Comparison of ENCODE assay signal across 8 cellular contexts in the genomic region with DNA sequence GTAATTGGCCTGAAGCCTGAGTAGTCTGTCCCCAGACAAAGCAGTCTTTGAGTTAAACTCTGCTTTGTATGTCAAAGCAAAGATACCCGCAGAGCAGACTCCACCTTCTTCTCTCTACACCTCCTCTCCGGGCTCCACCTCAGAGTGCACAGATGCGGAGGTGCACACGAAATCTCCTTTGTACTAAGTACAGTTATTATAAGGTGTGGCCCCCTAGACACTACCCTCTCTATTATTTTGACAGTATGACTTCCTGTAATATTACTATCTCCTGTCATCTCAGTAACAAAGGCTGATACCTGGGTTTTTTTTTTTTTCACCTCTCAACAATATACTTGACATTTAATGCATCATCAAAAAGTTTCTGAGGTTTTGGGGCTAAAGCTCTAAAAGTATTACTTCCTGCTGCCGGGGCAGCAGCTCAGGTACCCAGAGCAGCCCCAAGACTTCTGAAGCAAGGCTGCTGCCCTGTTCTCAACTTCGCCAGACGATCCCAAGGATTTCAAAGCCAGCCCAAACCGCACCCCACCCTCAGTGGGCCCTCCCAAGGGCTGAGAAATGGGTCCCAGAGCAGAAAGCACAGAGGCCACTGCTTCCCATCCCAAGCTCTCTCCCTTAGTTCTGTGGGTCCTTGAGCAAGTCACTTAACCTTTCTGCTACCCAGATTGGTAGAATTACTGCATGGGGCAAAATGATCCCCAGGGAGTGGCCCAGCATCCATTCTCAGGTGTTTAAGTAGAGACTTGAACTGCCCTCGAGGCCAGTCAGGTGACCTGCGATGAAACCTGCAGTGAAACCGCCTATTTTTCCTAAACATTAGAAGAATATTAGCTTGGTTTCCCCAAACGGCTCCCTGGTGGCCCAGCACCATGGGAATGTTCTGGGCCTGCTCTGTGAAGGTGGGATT.
DNase-seq lines count a peak whose midpoint lies in the region; ATAC-seq and TF ChIP-seq lines count a peak whose summit lies in the region.

No MANE protein-coding gene starts in this region.

- H3K4me3 Mint-ChIP-seq in immature natural killer cell, result peak overlapping the region; percentile 15 to 61 (median 45)

- 85 to 90% (median 88%) methylated on average over 12 of the region's 12 CpGs for WGBS in psoas muscle, 3 donors
- WGBS in mammary epithelial cell (ENCODE audit: low coverage, missing lambda C conversion rate), result 71% methylated on average over 12 of the region's 12 CpGs

- H3K9me3 ChIP-seq in HAP-1 (no peaks in the 10 kb centered on the region), MG63 (no peaks in the 10 kb centered on the region), psoas muscle (no peaks in the 10 kb centered on the region), mammary epithelial cell (replicated peaks; ENCODE audit: insufficient read depth, low read length) (no peaks in the 10 kb centered on the region)

- peaks cover 26 to 30% of the 10 kb centered on the region in 2 donors for H3K4me1 Mint-ChIP-seq in immature natural killer cell

- H3K27ac ChIP-seq in psoas muscle (no peak overlapping the region), mammary epithelial cell (ENCODE audit: insufficient read depth, low read depth, low read length) (no peak overlapping the region)

- peak; percentile 88 for ATAC-seq in stimulated activated naive CD8-positive, alpha-beta T cell treated with anti-CD3 and anti-CD28 coated beads, Interleukin-15, Interleukin-2, amounts not matched to agents 100 U/mL and 50 U/mL, for 24 hours
- ATAC-seq in psoas muscle, result no peak

- H4K20me1 ChIP-seq in mammary epithelial cell (ENCODE audit: insufficient read depth, low read length), result no peaks in the 10 kb centered on the region

- BruUV-seq in mammary epithelial cell (replicated peaks; lab: Mats Ljungman, UMichigan), result no TSS peak

- no peaks in the 10 kb centered on the region for H3K36me3 ChIP-seq in HAP-1 (replicated peaks)
- no peaks in the 10 kb centered on the region for H3K36me3 ChIP-seq in MG63
- no peaks in the 10 kb centered on the region for H3K36me3 ChIP-seq in psoas muscle (ENCODE audit: insufficient read depth in 1 of 2, low read depth in 1 of 2)
- H3K36me3 ChIP-seq in mammary epithelial cell (ENCODE audit: insufficient read depth, low read length), result no peaks in the 10 kb centered on the region

- H2AFZ ChIP-seq in mammary epithelial cell (ENCODE audit: low read depth, low read length), result no peak overlapping the region

- no peak overlapping the region for H3K4me2 ChIP-seq in mammary epithelial cell (ENCODE audit: insufficient read depth, low read depth, low read length)

- in situ Hi-C loops in HAP-1 (cut with MboI; ENCODE audit: low sequenced_read_pairs) (no loop called here), mammary epithelial cell (cut with MboI; ENCODE audit: low sequenced_read_pairs in 2 of 2) (no loop called here)

- H3K4me1 ChIP-seq in HAP-1, result no peaks in the 10 kb centered on the region
- H3K4me1 ChIP-seq in psoas muscle, result no peaks in the 10 kb centered on the region
- peaks cover 2% of the 10 kb centered on the region for H3K4me1 ChIP-seq in mammary epithelial cell (ENCODE audit: insufficient read depth, low read length)

- H3K9ac ChIP-seq in mammary epithelial cell (ENCODE audit: insufficient read depth, low read length), result no peak overlapping the region

- H3K27me3 Mint-ChIP-seq in immature natural killer cell (ENCODE audit: low read depth in 3 of 3), result peaks cover 0 to 4% (median 4%) of the 10 kb centered on the region in 3 donors

- peak overlapping the region; percentile 3 to 68 (median 44) for H3K27ac Mint-ChIP-seq in immature natural killer cell

- TF ChIP-seq CTCF in psoas muscle (IDR thresholded peaks at IDR 0.05) (no peak), mammary epithelial cell (conservative IDR thresholded peaks at IDR 0.05 in 1 of 2, IDR thresholded peaks at IDR 0.05 in 1 of 2; ENCODE audit: extremely low read depth in 1 of 2, insufficient read depth in 1 of 2, low read depth in 1 of 2, low read length in 2 of 2) (no peak)

- H3K4me3 ChIP-seq in HAP-1, result no peak overlapping the region
- no peak overlapping the region for H3K4me3 ChIP-seq in MG63
- H3K4me3 ChIP-seq in psoas muscle, result no peak overlapping the region
- H3K4me3 ChIP-seq in mammary epithelial cell (replicated peaks in 1 of 3; ENCODE audit: insufficient read depth in 1 of 3, low read depth in 2 of 3, low read length in 3 of 3), result no peak overlapping the region

- no peaks in the 10 kb centered on the region for H3K9me3 Mint-ChIP-seq in immature natural killer cell

- no peaks in the 10 kb centered on the region for H3K27me3 ChIP-seq in HAP-1 (ENCODE audit: low read depth)
- no peaks in the 10 kb centered on the region for H3K27me3 ChIP-seq in MG63
- no peaks in the 10 kb centered on the region for H3K27me3 ChIP-seq in psoas muscle (ENCODE audit: insufficient read depth in 3 of 3, low read length in 2 of 3)
- H3K27me3 ChIP-seq in mammary epithelial cell (ENCODE audit: insufficient read depth, low read length), result no peaks in the 10 kb centered on the region

- H3K79me2 ChIP-seq in mammary epithelial cell (ENCODE audit: insufficient read depth, low read length), result no peaks in the 10 kb centered on the region

- intact Hi-C loops in psoas muscle (cut with DNase I), result no loop called here
- intact Hi-C loops in mammary epithelial cell (cut with micrococcal nuclease), result no loop called here

- DNase-seq in HAP-1 (ENCODE audit: low spot score in 2 of 2) (peak; percentile 3 to 17), immature natural killer cell (peak; percentile 40 to 49 (median 46)), MG63 (no peak), psoas muscle (no peak), mammary epithelial cell (no peak), dedifferentiated amniotic fluid mesenchymal stem cell (ENCODE audit: extremely low spot score) (no peak)
- peak; percentile 60 to 69 for DNase-seq in activated CD4-positive, alpha-beta T cell treated with anti-CD3 and anti-CD28 coated beads, Interleukin-2, amount 50 U/mL, for 48 hours
- peak; percentile 52 for DNase-seq in stimulated activated naive CD8-positive, alpha-beta T cell treated with anti-CD3 and anti-CD28 coated beads, Interleukin-15, Interleukin-2, amounts not matched to agents 100 U/mL and 50 U/mL, for 24 hours

- dilution Hi-C loops in mammary epithelial cell (cut with HindIII; ENCODE audit: low sequenced_read_pairs), result no loop called here

- CTCF ChIA-PET in mammary epithelial cell (lab: Charles Lee; ENCODE audit: low non-redundant PET), result no interaction called here

- no peaks in the 10 kb centered on the region for H3K36me3 Mint-ChIP-seq in immature natural killer cell

Comparison
In these comparisons a context has a peak if more than half of its experiments do, and no peak if none do; other contexts are left out.
1. DNase-seq: peak in HAP-1 (2 of 2), activated CD4-positive, alpha-beta T cell treated with anti-CD3 and anti-CD28 coated beads, Interleukin-2, amount 50 U/mL, for 48 hours (2 of 2), immature natural killer cell (3 of 3) and stimulated activated naive CD8-positive, alpha-beta T cell treated with anti-CD3 and anti-CD28 coated beads, Interleukin-15, Interleukin-2, amounts not matched to agents 100 U/mL and 50 U/mL, for 24 hours (single experiment); none in MG63 (single experiment), psoas muscle (0 of 2), mammary epithelial cell (single experiment) and dedifferentiated amniotic fluid mesenchymal stem cell (single experiment).